Comparison of ENCODE assay signal across 33 cellular contexts in the genomic region with DNA sequence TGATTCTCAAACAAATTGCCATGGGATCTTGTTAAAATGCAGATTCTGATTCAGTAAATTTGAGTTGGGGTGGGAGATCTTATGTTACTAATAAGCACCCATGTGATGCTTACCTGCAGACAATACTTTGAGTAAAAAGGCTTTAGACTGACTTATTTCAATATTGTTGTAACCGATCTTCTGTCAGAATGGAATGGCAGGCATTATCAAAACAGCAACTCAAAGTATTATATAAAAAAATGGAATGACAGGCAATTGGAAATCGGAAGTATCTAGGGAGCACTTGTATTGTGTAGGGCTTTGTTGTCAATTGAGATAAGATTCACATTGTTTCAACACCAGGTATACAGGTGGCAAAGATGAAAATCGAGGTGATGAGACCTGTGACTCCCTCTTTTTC.
DNase-seq lines count a peak whose midpoint lies in the region; FAIRE-seq and TF ChIP-seq lines count a peak whose summit lies in the region.
"Had no signal": no experiment of that assay in that cellular context is flagged by ENCODE, and none has a peak within 500 bp of the region (broad histone marks: within the 10 kb centered on the region; RNA-seq: fewer than 3 reads in every experiment).

No MANE protein-coding gene starts in this region.

- H3K9me2 ChIP-seq in neural cell (ENCODE audit: insufficient read depth, low read length), result no peaks in the 10 kb centered on the region

- WGBS in endodermal cell (ENCODE audit: insufficient coverage in 1 of 2, insufficient read length in 1 of 2), 2 experiments, result 92% methylated on average over 3 of the region's 3 CpGs; no CpG with 5 or more reads in 1 of the 2 experiments

- no peaks in the 10 kb centered on the region for H4K20me1 ChIP-seq in neural cell (ENCODE audit: insufficient read depth)
- H4K20me1 ChIP-seq: BLaER1; BLaER1 treated with 17β-estradiol and CSF1 and Interleukin-3, amounts not matched to agents 10 nM and 100 nM had no signal

- peaks cover 11% of the 10 kb centered on the region for H3K4me1 Mint-ChIP-seq in endodermal cell
- H3K4me1 Mint-ChIP-seq: B cell; CD4-positive, alpha-beta memory T cell; CD8-positive, alpha-beta memory T cell had no signal

- no peaks in the 10 kb centered on the region for H3K27me3 ChIP-seq in endodermal cell (ENCODE audit: control insufficient read depth, insufficient read depth, low read length, poor library complexity, severe bottlenecking)
- no peaks in the 10 kb centered on the region for H3K27me3 ChIP-seq in neural cell (ENCODE audit: insufficient read depth, low read depth, low read length)
- H3K27me3 ChIP-seq: BE2C; BLaER1; BLaER1 treated with 17β-estradiol and CSF1 and Interleukin-3, amounts not matched to agents 10 nM and 100 nM had no signal

- no peak overlapping the region for H3K4me3 Mint-ChIP-seq in endodermal cell
- H3K4me3 Mint-ChIP-seq: B cell; CD14-positive monocyte; CD4-positive, alpha-beta memory T cell; CD4-positive, alpha-beta T cell; CD4-positive, CD25-positive, alpha-beta regulatory T cell; CD8-positive, alpha-beta memory T cell; CD8-positive, alpha-beta T cell had no signal

- H2AFZ ChIP-seq in neural cell (ENCODE audit: low read depth, low read length), result no peak overlapping the region

- H3K36me3 ChIP-seq in endodermal cell (ENCODE audit: control insufficient read depth, insufficient read depth, low read length), result no peaks in the 10 kb centered on the region
- no peaks in the 10 kb centered on the region for H3K36me3 ChIP-seq in neural cell (ENCODE audit: insufficient read depth, low read length)
- H3K36me3 ChIP-seq: BE2C; BLaER1; BLaER1 treated with 17β-estradiol and CSF1 and Interleukin-3, amounts not matched to agents 10 nM and 100 nM had no signal

- no peak for FAIRE-seq in GM19239 (lab: Jason Lieb, UNC)
- FAIRE-seq: A204.1, A549, D721Med had no signal

- H3K79me2 ChIP-seq in neural cell (replicated peaks; ENCODE audit: insufficient read depth, low read length), result no peaks in the 10 kb centered on the region

- H3K9ac ChIP-seq in endodermal cell (ENCODE audit: extremely low read depth, low read length, poor library complexity, severe bottlenecking) (no peak overlapping the region), neural cell (ENCODE audit: low read length) (no peak overlapping the region)
- H3K9ac ChIP-seq: BLaER1; BLaER1 treated with 17β-estradiol and CSF1 and Interleukin-3, amounts not matched to agents 10 nM and 100 nM had no signal

- no peak for DNase-seq in endodermal cell
- DNase-seq in GM19239 (ENCODE audit: insufficient read length, low spot score), result no peak
- no peak for DNase-seq in T-helper 9 cell
- DNase-seq: 8988T; ACHN; AML-193; BE2C; C1 segment of cervical spinal cord; Caco-2; Calu3; CD4-positive, alpha-beta memory T cell; CD4-positive, alpha-beta T cell; CD4-positive, CD25-positive, alpha-beta regulatory T cell; CD8-positive, alpha-beta memory T cell; CD8-positive, alpha-beta T cell; COR-L47; DMS 273 treated with DMSO at 0.1 percent for 48 hours; DMS153; DMS53; DMS79; DMS79 treated with DMSO at 0.1 percent for 48 hours; DND-41; EL had no signal

- peaks cover 4% of the 10 kb centered on the region for H3K27me3 Mint-ChIP-seq in endodermal cell (ENCODE audit: insufficient read depth)

- H3K4me3 ChIP-seq in endodermal cell (ENCODE audit: low read length), result peak overlapping the region; percentile 12
- H3K4me3 ChIP-seq in neural cell (ENCODE audit: low read length), result no peak overlapping the region
- H3K4me3 ChIP-seq: A549; BLaER1; BLaER1 treated with 17β-estradiol and CSF1 and Interleukin-3, amounts not matched to agents 10 nM and 100 nM had no signal

- H3K9me3 Mint-ChIP-seq in endodermal cell, result no peaks in the 10 kb centered on the region
- H3K9me3 Mint-ChIP-seq: CD4-positive, alpha-beta T cell; CD8-positive, alpha-beta T cell had no signal

- H3K9me3 ChIP-seq in endodermal cell (ENCODE audit: control insufficient read depth, low read length) (peaks cover 5% of the 10 kb centered on the region), neural cell (ENCODE audit: low read length) (no peaks in the 10 kb centered on the region)
- H3K9me3 ChIP-seq: A549; BE2C; BLaER1; BLaER1 treated with 17β-estradiol and CSF1 and Interleukin-3, amounts not matched to agents 10 nM and 100 nM; Caco-2 had no signal

- H3K36me3 Mint-ChIP-seq in endodermal cell (ENCODE audit: low read depth), result no peaks in the 10 kb centered on the region
- H3K36me3 Mint-ChIP-seq: CD14-positive monocyte; CD4-positive, alpha-beta memory T cell; CD4-positive, CD25-positive, alpha-beta regulatory T cell; CD8-positive, alpha-beta memory T cell; CD8-positive, alpha-beta T cell had no signal

- no peaks in the 10 kb centered on the region for H3F3A ChIP-seq in neural cell (ENCODE audit: insufficient read depth, low read length, poor library complexity, severe bottlenecking)

- H3K4me2 ChIP-seq in neural cell (ENCODE audit: low read length), result no peak overlapping the region
- H3K4me2 ChIP-seq: A549, BLaER1 had no signal

- no peak for TF ChIP-seq CTCF in endodermal cell (conservative IDR thresholded peaks at IDR 0.05)
- no peak for TF ChIP-seq CTCF in neural cell (IDR thresholded peaks at IDR 0.05; ENCODE audit: poor library complexity, severe bottlenecking)

- H3K4me1 ChIP-seq in endodermal cell (ENCODE audit: control insufficient read depth, insufficient read depth, low read length), result no peaks in the 10 kb centered on the region
- H3K4me1 ChIP-seq: A549, BE2C, BLaER1, Caco-2 had no signal

- no peak overlapping the region for H3K27ac Mint-ChIP-seq in endodermal cell
- H3K27ac Mint-ChIP-seq: B cell; CD14-positive monocyte; CD4-positive, alpha-beta memory T cell; CD4-positive, alpha-beta T cell; CD4-positive, CD25-positive, alpha-beta regulatory T cell; CD8-positive, alpha-beta memory T cell; CD8-positive, alpha-beta T cell had no signal

- TF ChIP-seq EP300 in neural cell (conservative IDR thresholded peaks at IDR 0.05; ENCODE audit: poor library complexity, severe bottlenecking), result peak; percentile 82

- no peak overlapping the region for H3K27ac ChIP-seq in endodermal cell (ENCODE audit: low read depth, low read length)
- no peak overlapping the region for H3K27ac ChIP-seq in neural cell (ENCODE audit: low read length)
- H3K27ac ChIP-seq: 22Rv1; A549; BLaER1; BLaER1 treated with 17β-estradiol and CSF1 and Interleukin-3, amounts not matched to agents 10 nM and 100 nM; C4-2B had no signal

- no peak for TF ChIP-seq RAD21 in neural cell (conservative IDR thresholded peaks at IDR 0.05)

TF ChIP-seq in neural cell, 6 proteins besides CTCF, POLR2A, EP300 and RAD21:
- TF ChIP-seq EZH2 (IDR thresholded peaks at IDR 0.05; ENCODE audit: borderline replicate concordance, insufficient read depth, low read length, poor library complexity, severe bottlenecking) (no peak), POLR2AphosphoS5 (IDR thresholded peaks at IDR 0.05) (peak; percentile 68), TAF1 (IDR thresholded peaks at IDR 0.05; ENCODE audit: low read depth) (no peak)
TF ChIP-seq in neural cell: peak in this region for 1.
